ENCODE assay signal across 18 cellular contexts in genomic region chr1:63966016-63966415, GRCh38.
DNase-seq lines count a peak whose midpoint lies in the region; ATAC-seq and TF ChIP-seq lines count a peak whose summit lies in the region.
"Had no signal": no experiment of that assay in that cellular context is flagged by ENCODE, and none has a peak within 500 bp of the region (broad histone marks: within the 10 kb centered on the region; RNA-seq: fewer than 3 reads in every experiment).

No MANE protein-coding gene starts in this region.

- H3K27ac ChIP-seq in thoracic aorta (peak overlapping the region; percentile 42 to 49), MM.1S (ENCODE audit: low read length) (no peak overlapping the region)
- H3K27ac ChIP-seq: 22Rv1, HL-60, Peyer's patch, SJSA1 had no signal

- H4K20me1 ChIP-seq in MM.1S (ENCODE audit: insufficient read depth, low read length), result no peaks in the 10 kb centered on the region

- peaks cover 87% of the 10 kb centered on the region for H3K4me1 Mint-ChIP-seq in chondrocyte (ENCODE audit: low read depth)
- H3K4me1 Mint-ChIP-seq: IgD-negative memory B cell had no signal

- no peaks in the 10 kb centered on the region for H3K79me2 ChIP-seq in MM.1S (ENCODE audit: low read length)

- no peak overlapping the region for H3K9ac ChIP-seq in MM.1S (ENCODE audit: low read length)

- no peaks in the 10 kb centered on the region for H3K36me3 ChIP-seq in thoracic aorta
- H3K36me3 ChIP-seq in H7 (replicated peaks; ENCODE audit: control insufficient read depth, insufficient read depth, low read length), result no peaks in the 10 kb centered on the region
- no peaks in the 10 kb centered on the region for H3K36me3 ChIP-seq in MM.1S (replicated peaks; ENCODE audit: insufficient read depth, low read length)
- H3K36me3 ChIP-seq: Peyer's patch, SJSA1 had no signal

- H3K27ac Mint-ChIP-seq in chondrocyte (ENCODE audit: unreplicated experiment), result peak overlapping the region; percentile 55
- H3K27ac Mint-ChIP-seq: HFFc6, IgD-negative memory B cell had no signal

- H3K4me3 ChIP-seq in thoracic aorta (peak overlapping the region; percentile 30), foreskin fibroblast (ENCODE audit: low read depth in 1 of 2, low read length in 2 of 2) (no peak overlapping the region), H7 (ENCODE audit: insufficient read depth, low read depth, low read length) (no peak overlapping the region), MM.1S (ENCODE audit: low read length) (no peak overlapping the region)
- H3K4me3 ChIP-seq: Peyer's patch, SJSA1 had no signal

- H3K4me1 ChIP-seq in thoracic aorta (ENCODE audit: control insufficient read depth in 1 of 2, low read depth in 2 of 2) (peaks cover 18 to 70% of the 10 kb centered on the region in 2 donors), MM.1S (ENCODE audit: low read length) (peaks cover 13% of the 10 kb centered on the region)
- H3K4me1 ChIP-seq: Peyer's patch had no signal

- H3K27me3 Mint-ChIP-seq in chondrocyte (ENCODE audit: low read depth), result no peaks in the 10 kb centered on the region

- peaks cover 17% of the 10 kb centered on the region for H3K36me3 Mint-ChIP-seq in chondrocyte (ENCODE audit: low read depth)
- H3K36me3 Mint-ChIP-seq: IgD-negative memory B cell had no signal

- TF ChIP-seq CTCF in chondrocyte (IDR thresholded peaks at IDR 0.05), result no peak
- TF ChIP-seq CTCF in thoracic aorta (IDR thresholded peaks at IDR 0.05), result no peak
- no peak for TF ChIP-seq CTCF in foreskin fibroblast (IDR thresholded peaks at IDR 0.05; ENCODE audit: low read depth, low read length)
- no peak for TF ChIP-seq CTCF in MM.1S (IDR thresholded peaks at IDR 0.05; ENCODE audit: low read length)

- H3K27me3 ChIP-seq in thoracic aorta (replicated peaks; ENCODE audit: insufficient read depth), result no peaks in the 10 kb centered on the region
- no peaks in the 10 kb centered on the region for H3K27me3 ChIP-seq in H7 (ENCODE audit: control insufficient read depth, insufficient read depth, low read length)
- no peaks in the 10 kb centered on the region for H3K27me3 ChIP-seq in MM.1S (replicated peaks; ENCODE audit: insufficient read depth, low read length)
- H3K27me3 ChIP-seq: Peyer's patch, SJSA1 had no signal

- DNase-seq in DMS 273 (lab: John Stamatoyannopoulos, UW; ENCODE audit: unreplicated experiment) (peak; percentile 63), DMS 273 treated with DMSO at 0.1 percent for 48 hours (lab: John Stamatoyannopoulos, UW) (no peak), NCI-H2171 (lab: John Stamatoyannopoulos, UW) (peak; percentile 59), chondrocyte (ENCODE audit: low spot score) (no peak), thoracic aorta (ENCODE audit: low spot score) (no peak), foreskin fibroblast (no peak), H7 (no peak), MM.1S (no peak)
- DNase-seq: HFFc6, Kasumi-1, NCI-H1092 treated with DMSO at 0.1 percent for 48 hours, NCI-H146, NCI-H345, Peyer's patch had no signal

- H3K9me3 ChIP-seq in thoracic aorta, result no peaks in the 10 kb centered on the region
- no peaks in the 10 kb centered on the region for H3K9me3 ChIP-seq in MM.1S (replicated peaks; ENCODE audit: insufficient read depth, low read length)
- H3K9me3 ChIP-seq: Peyer's patch, SJSA1 had no signal

- H3K4me2 ChIP-seq in MM.1S (ENCODE audit: low read depth, low read length), result no peak overlapping the region

- no peak overlapping the region for H2AFZ ChIP-seq in MM.1S (ENCODE audit: low read length)

- no peaks in the 10 kb centered on the region for H3K9me2 ChIP-seq in MM.1S (replicated peaks; ENCODE audit: insufficient read depth, low read length)

- ATAC-seq in thoracic aorta (ENCODE audit: insufficient number of reproducible peaks, low FRiP score, low read depth), result no peak

- H3K4me3 Mint-ChIP-seq in chondrocyte (ENCODE audit: unreplicated experiment), result no peak overlapping the region
- H3K4me3 Mint-ChIP-seq: HFFc6, IgD-negative memory B cell had no signal

- no peaks in the 10 kb centered on the region for H3F3A ChIP-seq in MM.1S (ENCODE audit: insufficient read depth, low read length)

- H3K9me3 Mint-ChIP-seq in chondrocyte (ENCODE audit: low read depth), result peaks cover 7% of the 10 kb centered on the region
- H3K9me3 Mint-ChIP-seq: HFFc6, IgD-negative memory B cell had no signal

Comparison
In these comparisons a context has a peak if more than half of its experiments do, and no peak if none do; other contexts are left out.
1. DNase-seq: peak in DMS 273 (single experiment) and NCI-H2171 (single experiment); none in DMS 273 treated with DMSO at 0.1 percent for 48 hours (single experiment), chondrocyte (single experiment), thoracic aorta (single experiment), foreskin fibroblast (0 of 2), H7 (single experiment) and MM.1S (single experiment).